Comparison of ENCODE assay signal across 13 cellular contexts in the genomic region with DNA sequence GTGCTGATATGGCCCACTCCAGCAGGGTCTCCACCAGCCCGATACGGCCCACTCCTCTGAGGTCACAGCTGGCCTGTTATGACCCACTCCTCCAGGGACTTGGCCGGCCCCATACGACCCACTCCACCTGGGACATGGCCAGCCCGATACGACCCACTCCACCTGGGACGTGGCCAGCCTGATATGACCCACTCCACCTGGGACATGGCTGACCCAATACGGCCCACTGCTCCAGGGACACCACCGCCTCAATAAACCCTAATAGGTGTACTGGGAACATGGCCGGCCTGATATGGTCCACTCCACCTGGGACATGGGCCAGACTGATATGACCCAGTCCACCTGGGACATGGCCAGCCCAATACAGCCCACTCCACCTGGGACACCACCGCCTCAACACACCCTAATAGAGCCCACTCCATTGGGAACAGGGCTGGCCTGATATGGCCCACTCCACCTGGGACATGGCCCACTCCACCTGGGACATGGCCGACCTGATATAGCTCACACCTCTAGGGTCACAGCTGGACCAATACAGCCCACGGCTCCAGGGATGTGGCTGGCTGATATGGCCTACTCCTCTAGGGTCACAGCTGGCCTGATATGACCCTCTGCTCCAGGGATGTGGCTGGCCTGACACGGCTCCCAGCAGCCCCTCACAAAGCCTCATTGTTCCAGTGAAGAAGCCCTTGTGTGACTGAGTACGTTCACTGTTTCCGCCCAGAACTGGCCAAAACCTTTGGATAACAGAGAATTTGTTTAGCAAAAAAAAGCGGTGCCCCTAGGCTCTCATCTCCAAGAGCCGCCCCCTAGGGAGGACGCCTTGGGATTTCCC.
DNase-seq lines count a peak whose midpoint lies in the region; ATAC-seq, FAIRE-seq and TF ChIP-seq lines count a peak whose summit lies in the region.
"Had no signal": no experiment of that assay in that cellular context is flagged by ENCODE, and none has a peak within 500 bp of the region (broad histone marks: within the 10 kb centered on the region; RNA-seq: fewer than 3 reads in every experiment).

No MANE protein-coding gene starts in this region.

- H3K27ac Mint-ChIP-seq in CD8-positive, alpha-beta T cell: peak overlapping the region; percentile 32
- H3K27ac Mint-ChIP-seq: activated naive CD4-positive, alpha-beta T cell treated with anti-CD3 and anti-CD28 coated beads, Interleukin-2, amount 50 U/mL, for 24 hours had no signal

- H3K27ac ChIP-seq in CD8-positive, alpha-beta T cell (ENCODE audit: low read depth, low read length): no peak overlapping the region
- H3K27ac ChIP-seq in caudate nucleus (ENCODE audit: low read depth, low read length): peak overlapping the region; percentile 90
- no peak overlapping the region for H3K27ac ChIP-seq in HepG2 (ENCODE audit: extremely low read length, insufficient read depth, low read length)
- H3K27ac ChIP-seq in spleen: peak overlapping the region in 2 of 8 donors; percentile 36 to 77
- H3K27ac ChIP-seq: pancreas, upper lobe of left lung had no signal

- no TSS peak for BruUV-seq in HepG2 (replicated peaks; lab: Mats Ljungman, UMichigan)

- H4K20me1 ChIP-seq in HepG2 (ENCODE audit: insufficient read depth, low read length): no peaks in the 10 kb centered on the region; the same call in 1 of the 2 replicates

- peaks cover 10% of the 10 kb centered on the region for H3K9me3 ChIP-seq in CD8-positive, alpha-beta T cell (ENCODE audit: low read length)
- H3K9me3 ChIP-seq in HepG2 (ENCODE audit: low read length): no peaks in the 10 kb centered on the region
- H3K9me3 ChIP-seq in spleen: peaks cover 0 to 12% (median 0%) of the 10 kb centered on the region in 8 donors
- H3K9me3 ChIP-seq: pancreas, upper lobe of left lung had no signal

- H3K4me1 Mint-ChIP-seq in CD8-positive, alpha-beta T cell (ENCODE audit: low read depth): peaks cover 14% of the 10 kb centered on the region

- no peak overlapping the region for H2AFZ ChIP-seq in HepG2 (ENCODE audit: low read length)

- POLR2A ChIA-PET in CD8-positive, alpha-beta T cell (lab: Charles Lee): no interaction called here
- POLR2A ChIA-PET in HepG2 (lab: Yijun Ruan, JAX): no interaction called here

- intact Hi-C loops in CD8-positive, alpha-beta T cell (cut with DNase I, micrococcal nuclease): no loop called here
- intact Hi-C loops in HepG2 (cut with micrococcal nuclease; ENCODE audit: unreplicated experiment) (no loop called here), spleen (cut with DNase I; ENCODE audit: low total_unique reads) (no loop called here)

- CTCF ChIA-PET in CD8-positive, alpha-beta T cell (lab: Charles Lee): no interaction called here
- CTCF ChIA-PET in HepG2 (lab: Yijun Ruan, JAX; ENCODE audit: low intra/inter-chr PET ratio, low total read pairs): no interaction called here

- ATAC-seq in CD8-positive, alpha-beta T cell: no peak
- ATAC-seq in HepG2: peak; percentile 20; the same call in 1 of the 3 replicates
- ATAC-seq in HG02981 (IDR thresholded peaks at IDR 0.05; ENCODE audit: unreplicated experiment): no peak
- ATAC-seq: pancreas had no signal

- no peak overlapping the region for H3K4me2 ChIP-seq in HepG2 (ENCODE audit: low read depth, low read length)

- TF ChIP-seq RAD21 in HepG2 (CRISPR knock-in tag; IDR thresholded peaks at IDR 0.05): no peak

- H3K4me3 Mint-ChIP-seq in CD8-positive, alpha-beta T cell: no peak overlapping the region
- H3K4me3 Mint-ChIP-seq: activated naive CD4-positive, alpha-beta T cell treated with anti-CD3 and anti-CD28 coated beads, Interleukin-2, amount 50 U/mL, for 24 hours; CD4-positive, CD25-positive, alpha-beta regulatory T cell had no signal

- FAIRE-seq in HepG2 (lab: Jason Lieb, UNC): no peak
- FAIRE-seq: G401.6, pancreas had no signal

- no peaks in the 10 kb centered on the region for H3K27me3 Mint-ChIP-seq in CD8-positive, alpha-beta T cell (ENCODE audit: low read depth)
- H3K27me3 Mint-ChIP-seq: activated naive CD4-positive, alpha-beta T cell treated with anti-CD3 and anti-CD28 coated beads, Interleukin-2, amount 50 U/mL, for 24 hours; CD4-positive, CD25-positive, alpha-beta regulatory T cell had no signal

- TF ChIP-seq POLR2A in HepG2 (IDR thresholded peaks at IDR 0.05; ENCODE audit: insufficient read depth in 1 of 2, low read depth in 2 of 2, low read length in 2 of 2): no peak
- TF ChIP-seq POLR2A in spleen (IDR thresholded peaks at IDR 0.05): no peak

- no peaks in the 10 kb centered on the region for H3K27me3 ChIP-seq in CD8-positive, alpha-beta T cell (ENCODE audit: insufficient read depth, low read length)
- no peaks in the 10 kb centered on the region for H3K27me3 ChIP-seq in HepG2 (ENCODE audit: control insufficient read depth in 1 of 2, insufficient read depth in 2 of 2, low read length in 2 of 2)
- no peaks in the 10 kb centered on the region for H3K27me3 ChIP-seq in spleen (replicated peaks in 1 of 7)
- H3K27me3 ChIP-seq: pancreas, upper lobe of left lung had no signal

- H3K4me1 ChIP-seq in CD8-positive, alpha-beta T cell (ENCODE audit: insufficient read depth, low read length): peaks cover 12% of the 10 kb centered on the region
- no peaks in the 10 kb centered on the region for H3K4me1 ChIP-seq in HepG2 (ENCODE audit: insufficient read depth, low read length)
- H3K4me1 ChIP-seq in spleen: peaks cover 0 to 55% (median 28%) of the 10 kb centered on the region in 6 donors
- H3K4me1 ChIP-seq: pancreas had no signal

- TF ChIP-seq EP300 in HepG2 (IDR thresholded peaks at IDR 0.05; ENCODE audit: low read depth in 2 of 2, low read length in 2 of 2) (no peak), HepG2 (CRISPR knock-in tag; IDR thresholded peaks at IDR 0.05; ENCODE audit: borderline replicate concordance) (no peak)

- no peak overlapping the region for H3K9ac ChIP-seq in HepG2 (ENCODE audit: insufficient read depth, low read depth, low read length)

- H3K36me3 ChIP-seq in CD8-positive, alpha-beta T cell (ENCODE audit: insufficient read depth, low read length): peaks cover 44% of the 10 kb centered on the region
- H3K36me3 ChIP-seq in HepG2 (replicated peaks in 1 of 2; ENCODE audit: control insufficient read depth in 1 of 2, insufficient read depth in 2 of 2, low read length in 2 of 2) (peaks cover 22 to 50% of the 10 kb centered on the region in 2 experiments), spleen (peaks cover 4 to 93% (median 43%) of the 10 kb centered on the region in 6 donors)

- peaks cover 69% of the 10 kb centered on the region for H3K36me3 Mint-ChIP-seq in CD8-positive, alpha-beta T cell

- DNase-seq in CD8-positive, alpha-beta T cell: no peak
- DNase-seq in caudate nucleus (lab: John Stamatoyannopoulos, UW) (peak in 56 of 61 donors; percentile 23 to 93 (median 76)), HepG2 (ENCODE audit: low spot score) (no peak), spleen (peak; percentile 64), HuH-7.5 (ENCODE audit: low spot score) (no peak), Kasumi-1 (lab: John Stamatoyannopoulos, UW) (no peak)
- DNase-seq: CD4-positive, CD25-positive, alpha-beta regulatory T cell; NCI-H2227 treated with DMSO at 0.1 percent for 48 hours had no signal

- no peaks in the 10 kb centered on the region for H3K79me2 ChIP-seq in HepG2 (ENCODE audit: insufficient read depth, low read length)

- in situ Hi-C loops in HepG2 (cut with HindIII; ENCODE audit: extremely low pct_ligation_motif_present, low pct_unique_long_range_greater_than_20kb): no loop called here

- H3K4me3 ChIP-seq in CD8-positive, alpha-beta T cell (ENCODE audit: low read depth, low read length): no peak overlapping the region
- H3K4me3 ChIP-seq in HepG2 (replicated peaks in 1 of 3; ENCODE audit: insufficient read depth in 1 of 3, low read depth in 2 of 3, low read length in 3 of 3) (no peak overlapping the region), spleen (no peak overlapping the region)
- H3K4me3 ChIP-seq: pancreas, upper lobe of left lung had no signal

- peaks cover 6% of the 10 kb centered on the region for H3K9me3 Mint-ChIP-seq in CD8-positive, alpha-beta T cell
- H3K9me3 Mint-ChIP-seq: activated naive CD4-positive, alpha-beta T cell treated with anti-CD3 and anti-CD28 coated beads, Interleukin-2, amount 50 U/mL, for 24 hours had no signal

- TF ChIP-seq CTCF in CD8-positive, alpha-beta T cell (IDR thresholded peaks at IDR 0.05): no peak
- TF ChIP-seq CTCF in HepG2 (CRISPR knock-in tag; IDR thresholded peaks at IDR 0.05) (no peak), spleen (IDR thresholded peaks at IDR 0.05 in 8 of 11, conservative IDR thresholded peaks at IDR 0.05 in 3 of 11) (no peak)

- 77% methylated on average over 11 of the region's 19 CpGs for WGBS in HepG2 (ENCODE audit: low lambda C conversion rate)
- 84 to 96% (median 89%) methylated on average over 19 of the region's 19 CpGs for WGBS in spleen, 5 donors

TF ChIP-seq in HepG2, 621 proteins besides CTCF, POLR2A, EP300 and RAD21:
- TF ChIP-seq, protein P1, sequence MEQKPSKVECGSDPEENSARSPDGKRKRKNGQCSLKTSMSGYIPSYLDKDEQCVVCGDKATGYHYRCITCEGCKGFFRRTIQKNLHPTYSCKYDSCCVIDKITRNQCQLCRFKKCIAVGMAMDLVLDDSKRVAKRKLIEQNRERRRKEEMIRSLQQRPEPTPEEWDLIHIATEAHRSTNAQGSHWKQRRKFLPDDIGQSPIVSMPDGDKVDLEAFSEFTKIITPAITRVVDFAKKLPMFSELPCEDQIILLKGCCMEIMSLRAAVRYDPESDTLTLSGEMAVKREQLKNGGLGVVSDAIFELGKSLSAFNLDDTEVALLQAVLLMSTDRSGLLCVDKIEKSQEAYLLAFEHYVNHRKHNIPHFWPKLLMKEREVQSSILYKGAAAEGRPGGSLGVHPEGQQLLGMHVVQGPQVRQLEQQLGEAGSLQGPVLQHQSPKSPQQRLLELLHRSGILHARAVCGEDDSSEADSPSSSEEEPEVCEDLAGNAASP (CRISPR knock-in tag; IDR thresholded peaks at IDR 0.05; ENCODE audit: borderline replicate concordance): peak; percentile 38; the same call in 1 of the 2 replicates
- TF ChIP-seq AGO2 (optimal IDR thresholded peaks at IDR 0.05; ENCODE audit: low read depth, low read length) (peak; percentile 31), FOXO1 (CRISPR knock-in tag; IDR thresholded peaks at IDR 0.05) (no peak), RXRA (CRISPR knock-in tag; IDR thresholded peaks at IDR 0.05) (0 out of 2 replicates have a peak, but pooled peaks have one; percentile 39)

Comparison
In these comparisons a context has a peak if more than half of its experiments do, and no peak if none do; other contexts are left out.
1. DNase-seq: peak in caudate nucleus (56 of 61) and spleen (single experiment); none in CD8-positive, alpha-beta T cell (0 of 7), HepG2 (single experiment), HuH-7.5 (single experiment) and Kasumi-1 (0 of 2).